Comparison of ENCODE assay signal across 17 cellular contexts in genomic region chr6:42506070-42506469, GRCh38. TPM values are rescaled to one million over a fixed set of nuclear protein-coding genes. Genes with fewer than 3 reads are reported as not detected.
DNase-seq lines count a peak whose midpoint lies in the region; ATAC-seq, FAIRE-seq and TF ChIP-seq lines count a peak whose summit lies in the region.
"Had no signal": no experiment of that assay in that cellular context is flagged by ENCODE, and none has a peak within 500 bp of the region (broad histone marks: within the 10 kb centered on the region; RNA-seq: fewer than 3 reads in every experiment).

No MANE protein-coding gene starts in this region.

- H3K9me3 Mint-ChIP-seq in chondrocyte (ENCODE audit: low read depth) = peaks cover 11% of the 10 kb centered on the region
- H3K9me3 Mint-ChIP-seq in endothelial cell (ENCODE audit: unreplicated experiment) = no peaks in the 10 kb centered on the region
- H3K9me3 Mint-ChIP-seq in T-cell = no peaks in the 10 kb centered on the region

- POLR2A ChIA-PET in PC-9 (lab: Charles Lee; ENCODE audit: unreplicated experiment) (interaction anchor here (0.6 kb wide), 1 partner anchor 17 kb away, joined by 7 read pairs; no protein-coding TSS in a partner anchor), T-cell (lab: Charles Lee) (no interaction called here)

- BruUV-seq in PC-9 (replicated peaks; lab: Mats Ljungman, UMichigan) = no TSS peak

- H3K36me3 Mint-ChIP-seq in chondrocyte (ENCODE audit: low read depth) (peaks cover 3% of the 10 kb centered on the region), endothelial cell (ENCODE audit: low read depth, unreplicated experiment) (no peaks in the 10 kb centered on the region), T-cell (peaks cover 3% of the 10 kb centered on the region)

- no peak for ATAC-seq in pancreas
- no peak for ATAC-seq in T-cell (replicated peaks in 1 of 4)
- ATAC-seq: T-helper 17 cell had no signal

- H3K4me2 ChIP-seq in PC-9 = peak overlapping the region; percentile 49

- peaks cover 10% of the 10 kb centered on the region; the same call in 1 of the 2 replicates for H3F3A ChIP-seq in PC-9 (ENCODE audit: insufficient read depth, low read depth)

- H3K36me3 ChIP-seq in PC-9 (ENCODE audit: low read depth) (no peaks in the 10 kb centered on the region), pancreas (no peaks in the 10 kb centered on the region)
- H3K36me3 ChIP-seq: BE2C had no signal

- H3K27me3 Mint-ChIP-seq in chondrocyte (ENCODE audit: low read depth) (no peaks in the 10 kb centered on the region), endothelial cell (ENCODE audit: unreplicated experiment) (no peaks in the 10 kb centered on the region), T-cell (no peaks in the 10 kb centered on the region)
- H3K27me3 Mint-ChIP-seq: T-helper 17 cell had no signal

- no peak overlapping the region for H3K4me3 Mint-ChIP-seq in chondrocyte (ENCODE audit: unreplicated experiment)
- no peak overlapping the region for H3K4me3 Mint-ChIP-seq in endothelial cell (ENCODE audit: unreplicated experiment)
- no peak overlapping the region for H3K4me3 Mint-ChIP-seq in T-cell
- H3K4me3 Mint-ChIP-seq: T-helper 17 cell had no signal

- H3K4me3 ChIP-seq in PC-9 = no peak overlapping the region
- no peak overlapping the region for H3K4me3 ChIP-seq in pancreas

- intact Hi-C loops in PC-9 (cut with micrococcal nuclease; ENCODE audit: unreplicated experiment) = no loop called here
- intact Hi-C loops in pancreas (cut with DNase I) = no loop called here

- no peak overlapping the region for H2AFZ ChIP-seq in PC-9

- H3K27me3 ChIP-seq in PC-9 (ENCODE audit: insufficient read depth, low read depth) (no peaks in the 10 kb centered on the region), pancreas (no peaks in the 10 kb centered on the region)
- H3K27me3 ChIP-seq: BE2C had no signal

- TF ChIP-seq CTCF in PC-9 (conservative IDR thresholded peaks at IDR 0.05) (no peak), chondrocyte (IDR thresholded peaks at IDR 0.05) (no peak), endothelial cell (IDR thresholded peaks at IDR 0.05; ENCODE audit: unreplicated experiment) (no peak), pancreas (IDR thresholded peaks at IDR 0.05) (no peak)

- no peaks in the 10 kb centered on the region for H4K20me1 ChIP-seq in PC-9 (ENCODE audit: insufficient read depth)

- no peaks in the 10 kb centered on the region for H3K9me3 ChIP-seq in PC-9 (ENCODE audit: insufficient read depth, low read depth)
- H3K9me3 ChIP-seq in pancreas = no peaks in the 10 kb centered on the region
- H3K9me3 ChIP-seq: BE2C had no signal

- H3K79me2 ChIP-seq in PC-9 (ENCODE audit: low read depth) = no peaks in the 10 kb centered on the region

- H3K4me1 Mint-ChIP-seq in chondrocyte (ENCODE audit: low read depth) = peaks cover 23% of the 10 kb centered on the region
- peaks cover 5% of the 10 kb centered on the region for H3K4me1 Mint-ChIP-seq in endothelial cell (ENCODE audit: unreplicated experiment)
- H3K4me1 Mint-ChIP-seq in T-cell = peaks cover 0 to 5% (median 2%) of the 10 kb centered on the region in 3 donors

- CTCF ChIA-PET in PC-9 (lab: Charles Lee) = no interaction called here
- CTCF ChIA-PET in T-cell (lab: Charles Lee) = interaction anchor here in 1 of 2 donors (0.6 to 1.9 kb wide), 2 partner anchors 41 to 688 kb away, joined by 3 to 4 read pairs; no protein-coding TSS in a partner anchor

- WGBS in pancreas, 2 donors = 70 to 76% methylated on average over 6 of the region's 6 CpGs

- H3K27ac Mint-ChIP-seq in chondrocyte (ENCODE audit: unreplicated experiment) (peak overlapping the region; percentile 22), endothelial cell (ENCODE audit: unreplicated experiment) (no peak overlapping the region), T-cell (no peak overlapping the region)
- H3K27ac Mint-ChIP-seq: T-helper 17 cell had no signal

- FAIRE-seq in GM19239 (lab: Jason Lieb, UNC) (peak; percentile 49), pancreas (lab: Jason Lieb, UNC) (no peak)
- FAIRE-seq: HTR-8/SVneo had no signal

- no peaks in the 10 kb centered on the region for H3K9me2 ChIP-seq in PC-9 (ENCODE audit: insufficient read depth)

- H3K4me1 ChIP-seq in PC-9 (replicated peaks; ENCODE audit: insufficient read depth) (peaks cover 11% of the 10 kb centered on the region; the same call in 1 of the 2 replicates), pancreas (no peaks in the 10 kb centered on the region)
- H3K4me1 ChIP-seq: BE2C had no signal

- DNase-seq in GM19239 (ENCODE audit: insufficient read length, low spot score) (no peak), PC-9 (no peak), chondrocyte (ENCODE audit: low spot score) (no peak), NCI-H1694 treated with DMSO at 0.1 percent for 48 hours (lab: John Stamatoyannopoulos, UW) (no peak), endothelial cell (ENCODE audit: low spot score) (no peak), pancreas (no peak), T-cell (no peak)
- DNase-seq: BE2C, DND-41, GDM1, NCI-H1436, NCI-H2081, NCI-H510A, NCI-H774, T-helper 17 cell had no signal

- H3K27ac ChIP-seq in PC-9 (peak overlapping the region; percentile 71), pancreas (no peak overlapping the region)
- H3K27ac ChIP-seq: HL-60 had no signal

RNA-seq across cellular contexts. Expression of gene TRERF1, which starts 54.3 kb away (rescaled TPM):
- total RNA-seq in PC-9 (2021) (12.3 and 14.5 TPM in 2 replicates), chondrocyte (1.8 to 3.3 TPM (median 2.4 TPM) in 3 replicates), endothelial cell (ENCODE audit: unreplicated experiment) (8.7 TPM), pancreas (1 to 10 TPM in 5 of 6 donors, under 1 TPM in 1; 0.94 to 2.5 (median 1.5) TPM), T-cell (10 to 100 TPM; 20.5 to 52.2 (median 25.6) TPM)
- polyA plus RNA-seq in pancreas = 1 to 10 TPM; 1.3 to 2.3 TPM

RNA-seq across cellular contexts. Expression of gene UBR2, which starts 57.8 kb away (rescaled TPM):
- total RNA-seq in PC-9 (2021) = 20.5 and 21.1 TPM in 2 replicates
- 20.9 to 25.7 TPM (median 20.9 TPM) in 3 replicates for total RNA-seq in chondrocyte
- 21.6 TPM for total RNA-seq in endothelial cell (ENCODE audit: unreplicated experiment)
- total RNA-seq in pancreas = 10 to 100 TPM; 15.4 to 22.0 (median 18.5) TPM
- polyA plus RNA-seq in pancreas = 10 to 100 TPM in 1 of 2 donors, 1 to 10 TPM in 1; 9.4 to 11.5 TPM
- 10 to 100 TPM; 41.1 to 47.6 (median 44.8) TPM for total RNA-seq in T-cell
